7 cellular contexts compared by ENCODE assay signal in the genomic region with DNA sequence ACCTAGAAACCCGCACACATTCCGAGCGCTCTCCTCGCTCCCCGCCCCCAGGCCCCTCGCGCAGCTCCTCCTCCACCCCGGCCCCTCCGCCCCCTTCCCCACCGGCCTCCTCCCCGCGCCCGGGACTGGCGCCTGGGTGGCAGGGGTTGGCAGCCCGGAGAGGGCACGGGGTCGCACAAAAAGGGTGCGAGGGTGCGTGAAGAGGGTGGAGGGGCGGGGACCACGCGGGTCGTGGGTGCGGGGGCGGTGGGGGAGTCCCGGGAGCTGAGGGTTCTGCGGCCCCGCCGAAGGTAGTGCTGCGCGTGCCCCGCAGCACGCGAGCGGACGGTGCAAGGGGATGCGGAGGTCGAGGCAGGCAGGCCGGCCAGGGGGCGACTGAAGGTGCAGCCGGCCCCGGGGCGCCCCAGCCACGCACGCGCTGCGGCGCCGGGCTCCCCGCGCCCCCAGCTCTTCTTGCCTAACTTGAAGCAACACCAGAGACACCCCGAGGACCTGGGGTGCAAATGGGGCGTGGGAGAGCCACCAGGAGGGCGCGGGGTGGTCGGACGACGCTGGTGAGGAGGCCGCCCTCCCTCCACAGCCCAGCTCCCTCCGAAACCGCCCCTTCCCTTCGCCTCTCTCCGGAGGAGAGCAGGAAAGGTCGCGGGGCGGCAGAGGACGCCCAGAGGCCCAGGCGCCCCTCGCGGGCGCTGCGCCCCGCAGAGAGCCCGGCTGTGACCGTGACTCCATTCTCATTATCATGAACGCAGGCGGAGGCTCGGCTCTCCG.
DNase-seq lines count a peak whose midpoint lies in the region; ATAC-seq and TF ChIP-seq lines count a peak whose summit lies in the region.
"Not testable (repeated sequence)": the region's sequence is repeated elsewhere in the genome, so short reads cannot be mapped to it uniquely, and the experiment has no call there.

No MANE protein-coding gene starts in this region.

- H3K4me1 ChIP-seq in HAP-1; NT2/D1 (ENCODE audit: insufficient read depth, insufficient read length); effector memory CD4-positive, alpha-beta T cell (ENCODE audit: control insufficient read depth, insufficient read depth, low read length, poor library complexity, severe bottlenecking); iPS-18a (ENCODE audit: control insufficient read depth, low read depth, low read length); smooth muscle cell (ENCODE audit: low read depth): not testable (repeated sequence)

- H3K36me3 Mint-ChIP-seq in activated T-helper 17 cell treated with anti-CD3 and anti-CD28 coated beads, Interleukin-2, amount 50 U/mL, for 72 hours (ENCODE audit: low read depth); natural killer cell treated with Interleukin-12 subunit alpha and Interleukin-12 subunit beta and Interleukin-15 and Interleukin-18, amount 100 ng/mL, for 72 hours: not testable (repeated sequence)

- not testable (repeated sequence) for H3K27ac Mint-ChIP-seq in activated T-helper 17 cell treated with anti-CD3 and anti-CD28 coated beads, Interleukin-2, amount 50 U/mL, for 72 hours; natural killer cell treated with Interleukin-12 subunit alpha and Interleukin-12 subunit beta and Interleukin-15 and Interleukin-18, amount 100 ng/mL, for 72 hours

- peak; percentile 10 for ATAC-seq in activated T-helper 17 cell treated with anti-CD3 and anti-CD28 coated beads, Interleukin-2, amount 50 U/mL, for 72 hours (replicated peaks)
- ATAC-seq in natural killer cell treated with Interleukin-12 subunit alpha and Interleukin-12 subunit beta and Interleukin-15 and Interleukin-18, amount 100 ng/mL, for 72 hours = peak; percentile 15 to 59

- H3K9ac ChIP-seq in NT2/D1 (ENCODE audit: insufficient read length, low read depth) = peak overlapping the region; percentile 50
- H3K9ac ChIP-seq in iPS-18a (ENCODE audit: low read length); smooth muscle cell (ENCODE audit: low read depth): not testable (repeated sequence)

- H3K4me2 ChIP-seq in smooth muscle cell = peak overlapping the region; percentile 84

- H3K27me3 Mint-ChIP-seq in activated T-helper 17 cell treated with anti-CD3 and anti-CD28 coated beads, Interleukin-2, amount 50 U/mL, for 72 hours = peaks cover 14% of the 10 kb centered on the region
- H3K27me3 Mint-ChIP-seq in natural killer cell treated with Interleukin-12 subunit alpha and Interleukin-12 subunit beta and Interleukin-15 and Interleukin-18, amount 100 ng/mL, for 72 hours = peaks cover 16 to 22% of the 10 kb centered on the region in 2 donors

- not testable (repeated sequence) for H3K9me3 Mint-ChIP-seq in activated T-helper 17 cell treated with anti-CD3 and anti-CD28 coated beads, Interleukin-2, amount 50 U/mL, for 72 hours; natural killer cell treated with Interleukin-12 subunit alpha and Interleukin-12 subunit beta and Interleukin-15 and Interleukin-18, amount 100 ng/mL, for 72 hours

- 0% methylated on average over 23 of the region's 79 CpGs for WGBS in smooth muscle cell (ENCODE audit: low lambda C conversion rate)

- H2AFZ ChIP-seq in smooth muscle cell (ENCODE audit: low read depth) = not testable (repeated sequence)

- not testable (repeated sequence) for H4K20me1 ChIP-seq in smooth muscle cell (ENCODE audit: low read depth)

- not testable (repeated sequence) for H3K27ac ChIP-seq in effector memory CD4-positive, alpha-beta T cell (ENCODE audit: insufficient read depth, low read length, poor library complexity, severe bottlenecking); iPS-18a (ENCODE audit: low read length); smooth muscle cell (ENCODE audit: low read depth)

- H3K4me3 ChIP-seq in HAP-1 = peak overlapping the region; percentile 20
- H3K4me3 ChIP-seq in NT2/D1 (ENCODE audit: insufficient read length, low read depth) = peak overlapping the region; percentile 34
- H3K4me3 ChIP-seq in effector memory CD4-positive, alpha-beta T cell (ENCODE audit: insufficient read depth, low read depth, low read length, poor library complexity, severe bottlenecking) = peak overlapping the region; percentile 35
- peak overlapping the region; percentile 51 for H3K4me3 ChIP-seq in iPS-18a (ENCODE audit: low read length)
- peak overlapping the region; percentile 44 for H3K4me3 ChIP-seq in smooth muscle cell

- H3K9me3 ChIP-seq in HAP-1; NT2/D1 (ENCODE audit: insufficient read depth, low read length); effector memory CD4-positive, alpha-beta T cell (ENCODE audit: control insufficient read depth, low read length); iPS-18a (ENCODE audit: control insufficient read depth, low read depth, low read length); smooth muscle cell (replicated peaks; ENCODE audit: low read depth): not testable (repeated sequence)

- H3F3A ChIP-seq in smooth muscle cell (ENCODE audit: low read depth) = not testable (repeated sequence)

- in situ Hi-C loops in HAP-1 (cut with MboI; ENCODE audit: low sequenced_read_pairs) = not testable (repeated sequence)

- H3K27me3 ChIP-seq in HAP-1 (ENCODE audit: low read depth); NT2/D1 (ENCODE audit: insufficient read depth, insufficient read length); effector memory CD4-positive, alpha-beta T cell (replicated peaks; ENCODE audit: control insufficient read depth, insufficient read depth, low read length, poor library complexity, severe bottlenecking): not testable (repeated sequence)
- H3K27me3 ChIP-seq in iPS-18a (ENCODE audit: control insufficient read depth, insufficient read depth, low read length) = peaks cover 28% of the 10 kb centered on the region
- peaks cover 29% of the 10 kb centered on the region for H3K27me3 ChIP-seq in smooth muscle cell (ENCODE audit: low read depth)

- DNase-seq in HAP-1 (ENCODE audit: low spot score in 2 of 2); NT2/D1 (ENCODE audit: low read depth, low spot score); effector memory CD4-positive, alpha-beta T cell; natural killer cell treated with Interleukin-12 subunit alpha and Interleukin-12 subunit beta and Interleukin-15 and Interleukin-18, amount 100 ng/mL, for 72 hours (ENCODE audit: low spot score); smooth muscle cell (lab: John Stamatoyannopoulos, UW; ENCODE audit: unreplicated experiment): not testable (repeated sequence)

- not testable (repeated sequence) for TF ChIP-seq CTCF in smooth muscle cell (IDR thresholded peaks at IDR 0.05; ENCODE audit: borderline replicate concordance, insufficient read depth, poor library complexity, severe bottlenecking)

- H3K4me3 Mint-ChIP-seq in activated T-helper 17 cell treated with anti-CD3 and anti-CD28 coated beads, Interleukin-2, amount 50 U/mL, for 72 hours = peak overlapping the region; percentile 61
- H3K4me3 Mint-ChIP-seq in natural killer cell treated with Interleukin-12 subunit alpha and Interleukin-12 subunit beta and Interleukin-15 and Interleukin-18, amount 100 ng/mL, for 72 hours = not testable (repeated sequence)

- H3K4me1 Mint-ChIP-seq in activated T-helper 17 cell treated with anti-CD3 and anti-CD28 coated beads, Interleukin-2, amount 50 U/mL, for 72 hours; natural killer cell treated with Interleukin-12 subunit alpha and Interleukin-12 subunit beta and Interleukin-15 and Interleukin-18, amount 100 ng/mL, for 72 hours (ENCODE audit: low read depth in 2 of 2): not testable (repeated sequence)

- H3K79me2 ChIP-seq in smooth muscle cell (ENCODE audit: low read depth) = not testable (repeated sequence)

- H3K36me3 ChIP-seq in HAP-1 (replicated peaks); NT2/D1 (ENCODE audit: insufficient read depth, insufficient read length, low read length); effector memory CD4-positive, alpha-beta T cell (ENCODE audit: control insufficient read depth, insufficient read depth, low read length); iPS-18a (ENCODE audit: control insufficient read depth, low read depth, low read length); smooth muscle cell (ENCODE audit: low read depth): not testable (repeated sequence)
